In the genomic region with DNA sequence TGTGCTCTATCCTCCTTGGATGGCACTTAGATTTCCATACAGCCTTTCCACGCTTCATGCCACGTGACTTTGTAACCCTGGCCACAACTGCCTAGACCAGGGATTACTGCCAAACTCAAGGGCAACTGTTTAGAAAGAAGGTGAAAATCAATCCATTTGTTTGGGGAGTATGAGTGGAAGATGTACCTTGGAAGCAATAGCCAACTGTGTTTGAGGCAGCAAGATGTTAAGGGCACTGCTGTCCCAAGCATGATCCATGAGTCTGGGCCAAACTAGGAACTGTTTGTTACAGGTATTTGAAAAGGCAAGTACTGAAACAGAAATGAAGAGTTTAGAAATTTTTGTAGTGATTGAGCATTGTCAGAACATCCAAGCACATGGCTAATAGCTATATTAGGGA, we compare ENCODE assay signal across 14 cellular contexts.
A peak's percentile ranks its signal among the peaks of the same experiment; 100 is the strongest.
DNase-seq lines count a peak whose midpoint lies in the region; ATAC-seq and TF ChIP-seq lines count a peak whose summit lies in the region.
"Had no signal": no experiment of that assay in that cellular context is flagged by ENCODE, and none has a peak within 500 bp of the region (broad histone marks: within the 10 kb centered on the region; RNA-seq: fewer than 3 reads in every experiment).

No MANE protein-coding gene starts in this region.

- CTCF ChIA-PET in MCF 10A (lab: Yijun Ruan, JAX) = interaction anchor here (0.6 to 0.9 kb wide), 2 partner anchors 82 to 142 kb away, joined by 3 to 4 read pairs; no protein-coding TSS in a partner anchor
- CTCF ChIA-PET in mammary epithelial cell (lab: Charles Lee; ENCODE audit: low non-redundant PET) = no interaction called here

- H3K9me3 ChIP-seq in breast epithelium (no peaks in the 10 kb centered on the region), mammary epithelial cell (replicated peaks; ENCODE audit: insufficient read depth, low read length) (no peaks in the 10 kb centered on the region)
- H3K9me3 ChIP-seq: BLaER1, HAP-1 had no signal

- no peaks in the 10 kb centered on the region for H4K20me1 ChIP-seq in mammary epithelial cell (ENCODE audit: insufficient read depth, low read length)
- H4K20me1 ChIP-seq: BLaER1 had no signal

- H3K9ac ChIP-seq in mammary epithelial cell (ENCODE audit: insufficient read depth, low read length) = no peak overlapping the region
- H3K9ac ChIP-seq: BLaER1 had no signal

- WGBS in mammary epithelial cell (ENCODE audit: low coverage, missing lambda C conversion rate) = 94% methylated on average over 2 of the region's 2 CpGs

- H3K36me3 ChIP-seq in breast epithelium (no peaks in the 10 kb centered on the region), mammary epithelial cell (ENCODE audit: insufficient read depth, low read length) (no peaks in the 10 kb centered on the region)
- H3K36me3 ChIP-seq: BLaER1, HAP-1 had no signal

- in situ Hi-C loops in mammary epithelial cell (cut with MboI; ENCODE audit: low sequenced_read_pairs in 2 of 2) = no loop called here

- POLR2A ChIA-PET in MCF 10A (lab: Yijun Ruan, JAX) = interaction anchor here (0.6 kb wide), 1 partner anchor 41 kb away, joined by 3 read pairs; no protein-coding TSS in a partner anchor

- H3K4me2 ChIP-seq in mammary epithelial cell (ENCODE audit: insufficient read depth, low read depth, low read length) = no peak overlapping the region
- H3K4me2 ChIP-seq: BLaER1 had no signal

- no peak for TF ChIP-seq POLR2A in breast epithelium (IDR thresholded peaks at IDR 0.05)

- dilution Hi-C loops in mammary epithelial cell (cut with HindIII; ENCODE audit: low sequenced_read_pairs) = no loop called here

- H3K79me2 ChIP-seq in mammary epithelial cell (ENCODE audit: insufficient read depth, low read length) = no peaks in the 10 kb centered on the region

- no peak for TF ChIP-seq CTCF in MCF 10A (IDR thresholded peaks at IDR 0.05; ENCODE audit: unreplicated experiment)
- no peak for TF ChIP-seq CTCF in breast epithelium (IDR thresholded peaks at IDR 0.05)
- TF ChIP-seq CTCF in mammary epithelial cell (conservative IDR thresholded peaks at IDR 0.05 in 1 of 2, IDR thresholded peaks at IDR 0.05 in 1 of 2; ENCODE audit: extremely low read depth in 1 of 2, insufficient read depth in 1 of 2, low read depth in 1 of 2, low read length in 2 of 2) = no peak
- no peak for TF ChIP-seq CTCF in type B pancreatic cell (conservative IDR thresholded peaks at IDR 0.05)

- H3K4me1 ChIP-seq in breast epithelium (no peaks in the 10 kb centered on the region), mammary epithelial cell (ENCODE audit: insufficient read depth, low read length) (no peaks in the 10 kb centered on the region)
- H3K4me1 ChIP-seq: BLaER1, HAP-1 had no signal

- H3K4me3 ChIP-seq in breast epithelium = no peak overlapping the region
- no peak overlapping the region for H3K4me3 ChIP-seq in mammary epithelial cell (replicated peaks in 1 of 3; ENCODE audit: insufficient read depth in 1 of 3, low read depth in 2 of 3, low read length in 3 of 3)
- H3K4me3 ChIP-seq: BLaER1, HAP-1 had no signal

- H3K4me3 Mint-ChIP-seq in MCF 10A (ENCODE audit: unreplicated experiment) (no peak overlapping the region), type B pancreatic cell (no peak overlapping the region)

- BruUV-seq in MCF 10A (replicated peaks; lab: Mats Ljungman, UMichigan) = no TSS peak
- no TSS peak for BruUV-seq in mammary epithelial cell (replicated peaks; lab: Mats Ljungman, UMichigan)

- DNase-seq in MCF 10A (ENCODE audit: unreplicated experiment) (no peak), breast epithelium (ENCODE audit: low spot score in 2 of 2) (no peak), mammary epithelial cell (no peak), left lobe of liver (ENCODE audit: low spot score) (no peak), DMS79 (lab: John Stamatoyannopoulos, UW) (no peak), GF-D8 (lab: John Stamatoyannopoulos, UW) (no peak), type B pancreatic cell (ENCODE audit: extremely low spot score, unreplicated experiment) (no peak)
- DNase-seq: CD4-positive, alpha-beta memory T cell; DMS 273 treated with DMSO at 0.1 percent for 48 hours had no signal

- no peaks in the 10 kb centered on the region for H3K27me3 ChIP-seq in breast epithelium
- no peaks in the 10 kb centered on the region for H3K27me3 ChIP-seq in mammary epithelial cell (ENCODE audit: insufficient read depth, low read length)
- H3K27me3 ChIP-seq: BLaER1 had no signal

- intact Hi-C loops in MCF 10A (cut with micrococcal nuclease) (loop anchor here (5.0 kb wide), 1 partner anchor 120 kb away; no protein-coding TSS in a partner anchor), breast epithelium (cut with DNase I; ENCODE audit: low total_unique reads) (loop anchor here (10.0 kb wide), 1 partner anchor 1118 kb away; no protein-coding TSS in a partner anchor), mammary epithelial cell (cut with micrococcal nuclease) (no loop called here)

- peak; percentile 65 for ATAC-seq in left lobe of liver
- no peak for ATAC-seq in GM21723 (IDR thresholded peaks at IDR 0.05; ENCODE audit: unreplicated experiment)

- peak overlapping the region; percentile 15 for H2AFZ ChIP-seq in mammary epithelial cell (ENCODE audit: low read depth, low read length)

- H3K27me3 Mint-ChIP-seq in MCF 10A (ENCODE audit: insufficient read depth, unreplicated experiment) = no peaks in the 10 kb centered on the region
- H3K27me3 Mint-ChIP-seq in type B pancreatic cell = peaks cover 3% of the 10 kb centered on the region

- H3K27ac Mint-ChIP-seq in MCF 10A (ENCODE audit: low read depth, unreplicated experiment) (peak overlapping the region; percentile 36), type B pancreatic cell (no peak overlapping the region)
- H3K27ac Mint-ChIP-seq: CD4-positive, alpha-beta memory T cell had no signal

- H3K36me3 Mint-ChIP-seq in MCF 10A (ENCODE audit: insufficient read depth, unreplicated experiment) (no peaks in the 10 kb centered on the region), type B pancreatic cell (no peaks in the 10 kb centered on the region)
- H3K36me3 Mint-ChIP-seq: CD14-positive monocyte; CD4-positive, alpha-beta memory T cell had no signal

- H3K9me3 Mint-ChIP-seq in MCF 10A (ENCODE audit: unreplicated experiment) = peaks cover 8% of the 10 kb centered on the region
- H3K9me3 Mint-ChIP-seq in type B pancreatic cell = peaks cover 3% of the 10 kb centered on the region

- H3K4me1 Mint-ChIP-seq in MCF 10A (ENCODE audit: insufficient read depth, unreplicated experiment) = peaks cover 9% of the 10 kb centered on the region
- H3K4me1 Mint-ChIP-seq in type B pancreatic cell (ENCODE audit: unreplicated experiment) = no peaks in the 10 kb centered on the region

- H3K27ac ChIP-seq in breast epithelium (no peak overlapping the region), mammary epithelial cell (ENCODE audit: insufficient read depth, low read depth, low read length) (no peak overlapping the region)
- H3K27ac ChIP-seq: 22Rv1, BLaER1 had no signal
